In the genomic region with DNA sequence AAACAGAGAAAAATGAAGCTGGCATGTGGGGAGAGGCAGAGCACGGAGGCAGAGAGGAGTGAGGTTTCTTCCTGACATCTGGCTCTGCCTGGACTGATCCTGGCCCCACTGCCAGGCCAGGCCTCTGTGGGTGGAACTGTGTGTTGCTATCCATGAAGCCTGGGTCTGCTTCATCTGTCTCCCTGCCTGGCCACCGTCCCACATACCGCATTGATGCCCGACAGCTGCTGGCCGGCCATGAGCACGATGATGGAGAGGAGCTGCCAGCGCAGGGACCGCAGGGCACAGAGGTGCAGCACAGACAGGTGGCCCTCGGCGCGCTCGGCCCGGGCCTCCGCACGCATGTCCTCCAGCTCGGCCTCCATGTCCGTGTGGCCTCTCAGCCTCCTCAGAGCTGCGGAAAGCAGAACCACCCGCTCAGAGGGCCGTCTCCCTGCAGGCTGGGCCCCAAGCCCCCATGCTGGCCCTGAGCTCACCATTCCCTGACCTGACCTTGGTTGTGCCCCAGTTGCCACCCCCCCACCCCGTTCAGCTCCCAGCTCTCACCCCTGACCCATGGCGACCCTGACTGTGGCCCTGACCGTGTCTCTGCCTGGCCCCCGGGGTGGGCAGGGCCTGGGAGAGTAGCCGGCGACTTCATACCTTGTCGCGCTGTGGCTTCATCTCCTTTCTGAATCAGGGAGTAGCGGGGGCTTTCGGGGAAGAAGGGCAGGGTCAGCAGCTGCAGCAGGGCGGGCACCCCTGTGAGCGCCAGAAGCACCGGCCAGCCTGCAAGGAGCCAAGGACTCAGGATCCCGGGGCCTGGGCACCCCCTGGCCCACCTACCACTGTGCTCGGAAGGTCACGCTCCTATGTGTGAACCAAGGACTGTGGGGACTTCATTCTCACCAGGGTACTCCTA, we compare ENCODE assay signal across 33 cellular contexts. TPM values are rescaled to one million over a fixed set of nuclear protein-coding genes. Genes with fewer than 3 reads are reported as not detected.
"Had no signal": no experiment of that assay in that cellular context is flagged by ENCODE, and none has a peak within 500 bp of the region (broad histone marks: within the 10 kb centered on the region; RNA-seq: fewer than 3 reads in every experiment).

No MANE protein-coding gene starts in this region.

- FAIRE-seq: keratinocyte, pancreas had no signal

- H3K4me3 ChIP-seq: ascending aorta, cardiac muscle cell, colonic mucosa, dorsolateral prefrontal cortex, gastrocnemius medialis, hepatocyte, pancreas, prostate gland, spleen, tibial nerve had no signal

- H3K27ac ChIP-seq: ascending aorta, cardiac muscle cell, colonic mucosa, dorsolateral prefrontal cortex, gastrocnemius medialis, hepatocyte, pancreas, prostate gland, spleen, tibial nerve had no signal

- ATAC-seq: effector memory CD8-positive, alpha-beta T cell; gastrocnemius medialis; left cardiac atrium; left ventricle myocardium superior; naive thymus-derived CD8-positive, alpha-beta T cell; pancreas had no signal

- H3K9me3 ChIP-seq: ascending aorta, colonic mucosa, gastrocnemius medialis, pancreas, prostate gland, spleen, tibial nerve had no signal

- H3K4me1 ChIP-seq: ascending aorta, colonic mucosa, gastrocnemius medialis, pancreas, prostate gland had no signal

- H2AFZ ChIP-seq: hepatocyte had no signal

- H3K79me2 ChIP-seq: hepatocyte had no signal

- H3K36me3 ChIP-seq: ascending aorta, cardiac muscle cell, colonic mucosa, gastrocnemius medialis, pancreas, prostate gland, spleen, tibial nerve had no signal

- DNase-seq: activated CD4-positive, alpha-beta T cell treated with anti-CD3 and anti-CD28 coated beads for 4 hours; activated CD4-positive, alpha-beta T cell treated with anti-CD3 and anti-CD28 coated beads, Interleukin-2, amount 50 U/mL, for 48 hours; activated CD8-positive, alpha-beta memory T cell treated with anti-CD3 and anti-CD28 coated beads, Interleukin-2, amount 50 U/mL, for 4 hours; activated effector memory CD4-positive, alpha-beta T cell treated with anti-CD3 and anti-CD28 coated beads, Interleukin-2, amount 50 U/mL, for 16 hours; activated naive CD4-positive, alpha-beta T cell treated with anti-CD3 and anti-CD28 coated beads, Interleukin-2, amount 10 ng/mL, durations not matched to agents 7 days and 5 days; activated naive CD8-positive, alpha-beta T cell treated with anti-CD3 and anti-CD28 coated beads, Interleukin-2, amount 10 ng/mL, durations not matched to agents 7 days and 5 days; activated T-cell treated with anti-CD3 and anti-CD28 coated beads, Interleukin-2, amount 50 U/mL, for 1 hour; cerebellar nuclear complex; colonic mucosa; dorsolateral prefrontal cortex; effector memory CD8-positive, alpha-beta T cell; erythroblast; gastrocnemius medialis; glutamatergic neuron; left cardiac atrium; left ventricle myocardium superior; naive thymus-derived CD8-positive, alpha-beta T cell; pancreas; spleen; stimulated activated naive CD4-positive, alpha-beta T cell; T-helper 1 cell had no signal

- H3K4me2 ChIP-seq: hepatocyte had no signal

- H3K27me3 ChIP-seq: ascending aorta, cardiac muscle cell, colonic mucosa, dorsolateral prefrontal cortex, gastrocnemius medialis, hepatocyte, pancreas, spleen, tibial nerve had no signal

RNA-seq across cellular contexts. Expression of a gene that starts 11.5 kb away (rescaled TPM):
- total RNA-seq: activated CD8-positive, alpha-beta memory T cell treated with anti-CD3 and anti-CD28 coated beads for 36 hours; activated T-helper 1 cell treated with anti-CD3 and anti-CD28 coated beads, Interleukin-12 subunit alpha, Interleukin-12 subunit beta, Interleukin-2, Interleukin-4 antibody, amounts not matched to agents 30 ng/mL and 10 ng/mL and 1 ng/mL, durations not matched to agents 14 hours and 24 hours and 36 hours; ascending aorta; cardiac muscle cell; colonic mucosa; gastrocnemius medialis; left cardiac atrium; left ventricle myocardium superior; lung microvascular endothelial cell; mucosa of gallbladder; naive thymus-derived CD8-positive, alpha-beta T cell; pancreas; prostate gland; spleen; temporal lobe; tibial nerve; ureter had no signal
- polyA plus RNA-seq: cardiac muscle cell, keratinocyte, pancreas, spleen had no signal

RNA-seq across cellular contexts. Expression of a gene that starts 54.7 kb away (rescaled TPM):
- total RNA-seq: activated CD8-positive, alpha-beta memory T cell treated with anti-CD3 and anti-CD28 coated beads for 36 hours; activated naive CD8-positive, alpha-beta T cell treated with anti-CD3 and anti-CD28 coated beads, Interleukin-2, amount 10 ng/mL, durations not matched to agents 7 days and 5 days; cardiac muscle cell had no signal
- polyA plus RNA-seq: cardiac muscle cell; naive thymus-derived CD8-positive, alpha-beta T cell had no signal
